Comparison of ENCODE assay signal across 25 cellular contexts in the genomic region with DNA sequence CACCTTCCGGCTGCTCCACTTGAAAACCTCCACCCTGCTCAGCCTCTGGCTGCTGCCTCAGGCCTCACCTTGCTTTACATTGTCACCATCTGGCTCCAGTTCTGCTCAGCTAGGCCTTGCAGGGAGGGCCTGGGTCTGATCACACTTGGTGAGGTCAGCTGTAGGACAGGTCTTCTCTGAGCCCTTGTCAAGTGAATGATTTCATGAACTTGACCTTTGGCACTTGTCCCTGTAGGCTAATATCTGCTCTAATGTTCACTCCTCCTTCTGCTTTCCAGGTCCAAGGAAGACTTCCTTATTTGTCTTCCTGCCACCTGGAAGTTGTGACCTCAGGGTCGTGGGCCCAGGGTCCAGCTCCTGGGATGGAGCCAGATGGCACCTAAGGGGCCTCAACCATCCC.
"Had no signal": no experiment of that assay in that cellular context is flagged by ENCODE, and none has a peak within 500 bp of the region (broad histone marks: within the 10 kb centered on the region; RNA-seq: fewer than 3 reads in every experiment).

No MANE protein-coding gene starts in this region.

- H3K36me3 ChIP-seq: heart left ventricle, pancreas, thyroid gland, uterus had no signal

- H3K27ac Mint-ChIP-seq: activated CD4-positive, alpha-beta memory T cell treated with anti-CD3 and anti-CD28 coated beads, Interleukin-2, amount 10 ng/mL, durations not matched to agents 7 days and 5 days; activated CD8-positive, alpha-beta memory T cell treated with anti-CD3 and anti-CD28 coated beads, Interleukin-2, amount 10 ng/mL, durations not matched to agents 7 days and 5 days; activated naive CD4-positive, alpha-beta T cell treated with anti-CD3 and anti-CD28 coated beads, Interleukin-2, amount 10 ng/mL, durations not matched to agents 7 days and 5 days; activated naive CD8-positive, alpha-beta T cell treated with anti-CD3 and anti-CD28 coated beads, Interleukin-2, amount 50 U/mL, for 24 hours; T-cell had no signal

- H3K9me3 Mint-ChIP-seq: activated CD4-positive, alpha-beta memory T cell treated with anti-CD3 and anti-CD28 coated beads, Interleukin-2, amount 10 ng/mL, durations not matched to agents 7 days and 5 days; activated naive CD4-positive, alpha-beta T cell treated with anti-CD3 and anti-CD28 coated beads, Interleukin-2, amount 10 ng/mL, durations not matched to agents 7 days and 5 days; activated naive CD8-positive, alpha-beta T cell treated with anti-CD3 and anti-CD28 coated beads, Interleukin-2, amount 50 U/mL, for 24 hours; central memory CD8-positive, alpha-beta T cell; naive B cell; stimulated activated naive B cell treated with anti-CD40 and anti-IgM and Interleukin-4, amounts not matched to agents 10 μg/mL and 1 μg/mL and 100 μg/mL, for 72 hours; T-cell had no signal

- H3K4me1 ChIP-seq: colonic mucosa, pancreas, uterus had no signal

- H3K36me3 Mint-ChIP-seq: activated CD8-positive, alpha-beta memory T cell treated with anti-CD3 and anti-CD28 coated beads, Interleukin-2, amount 10 ng/mL, durations not matched to agents 7 days and 5 days; activated naive CD4-positive, alpha-beta T cell treated with anti-CD3 and anti-CD28 coated beads, Interleukin-2, amount 10 ng/mL, durations not matched to agents 7 days and 5 days; naive B cell; stimulated activated naive B cell treated with anti-CD40 and anti-IgM and Interleukin-4, amounts not matched to agents 10 μg/mL and 1 μg/mL and 100 μg/mL, for 72 hours; T-cell had no signal

- H3K9me3 ChIP-seq: colonic mucosa, gastroesophageal sphincter, heart left ventricle, mucosa of descending colon, pancreas, thyroid gland, uterus had no signal

- H3K27ac ChIP-seq: brain microvascular endothelial cell, colonic mucosa, gastroesophageal sphincter, heart left ventricle, pancreas, thyroid gland, uterus had no signal

- H3K27me3 ChIP-seq: brain microvascular endothelial cell, colonic mucosa, gastroesophageal sphincter, heart left ventricle, pancreas, thyroid gland, uterus had no signal

- ATAC-seq: activated CD8-positive, alpha-beta memory T cell treated with anti-CD3 and anti-CD28 coated beads, Interleukin-2, amount 10 ng/mL, durations not matched to agents 7 days and 5 days; activated naive CD8-positive, alpha-beta T cell treated with anti-CD3 and anti-CD28 coated beads, Interleukin-2, amount 50 U/mL, for 24 hours; gastroesophageal sphincter; heart left ventricle; left ventricle myocardium superior; mucosa of descending colon; pancreas; sciatic nerve; stimulated activated naive B cell treated with anti-CD40 and anti-IgM and Interleukin-4, amounts not matched to agents 10 μg/mL and 1 μg/mL and 100 μg/mL, for 72 hours; T-cell had no signal

- DNase-seq: activated CD4-positive, alpha-beta memory T cell treated with anti-CD3 and anti-CD28 coated beads, Interleukin-2, amount 10 ng/mL, durations not matched to agents 7 days and 5 days; activated CD4-positive, alpha-beta T cell treated with anti-CD3 and anti-CD28 coated beads for 48 hours; activated CD4-positive, CD25-positive, alpha-beta regulatory T cell; activated CD8-positive, alpha-beta memory T cell treated with anti-CD3 and anti-CD28 coated beads, Interleukin-2, amount 10 ng/mL, durations not matched to agents 7 days and 5 days; activated naive CD4-positive, alpha-beta T cell treated with anti-CD3 and anti-CD28 coated beads, Interleukin-2, amount 10 ng/mL, durations not matched to agents 7 days and 5 days; activated naive CD8-positive, alpha-beta T cell treated with anti-CD3 and anti-CD28 coated beads, Interleukin-2, amount 50 U/mL, for 24 hours; activated T-cell treated with anti-CD3 and anti-CD28 coated beads, Interleukin-2, amount 50 U/mL, for 1 hour; anterior cingulate cortex; brain microvascular endothelial cell; colonic mucosa; heart left ventricle; left ventricle myocardium superior; mesenchymal stem cell; mucosa of descending colon; naive B cell; pancreas; stimulated activated CD4-positive, alpha-beta T cell treated with anti-CD3 and anti-CD28 coated beads, Interleukin-4, amount 100 ng/mL, for 4 hours; stimulated activated naive B cell treated with anti-CD40 and anti-IgM and Interleukin-4, amounts not matched to agents 10 μg/mL and 1 μg/mL and 100 μg/mL, for 72 hours; T-cell; T1000; thyroid gland; uterus had no signal

- H3K27me3 Mint-ChIP-seq: activated CD4-positive, alpha-beta memory T cell treated with anti-CD3 and anti-CD28 coated beads, Interleukin-2, amount 10 ng/mL, durations not matched to agents 7 days and 5 days; central memory CD8-positive, alpha-beta T cell had no signal

- H3K4me3 ChIP-seq: colonic mucosa, gastroesophageal sphincter, heart left ventricle, mucosa of descending colon, pancreas, thyroid gland, uterus had no signal

- H3K4me1 Mint-ChIP-seq: activated CD4-positive, alpha-beta memory T cell treated with anti-CD3 and anti-CD28 coated beads, Interleukin-2, amount 10 ng/mL, durations not matched to agents 7 days and 5 days; activated CD8-positive, alpha-beta memory T cell treated with anti-CD3 and anti-CD28 coated beads, Interleukin-2, amount 10 ng/mL, durations not matched to agents 7 days and 5 days; activated naive CD4-positive, alpha-beta T cell treated with anti-CD3 and anti-CD28 coated beads, Interleukin-2, amount 10 ng/mL, durations not matched to agents 7 days and 5 days; activated naive CD8-positive, alpha-beta T cell treated with anti-CD3 and anti-CD28 coated beads, Interleukin-2, amount 50 U/mL, for 24 hours; T-cell had no signal

- H3K4me3 Mint-ChIP-seq: activated CD4-positive, alpha-beta memory T cell treated with anti-CD3 and anti-CD28 coated beads, Interleukin-2, amount 10 ng/mL, durations not matched to agents 7 days and 5 days; activated CD8-positive, alpha-beta memory T cell treated with anti-CD3 and anti-CD28 coated beads, Interleukin-2, amount 10 ng/mL, durations not matched to agents 7 days and 5 days; activated naive CD4-positive, alpha-beta T cell treated with anti-CD3 and anti-CD28 coated beads, Interleukin-2, amount 10 ng/mL, durations not matched to agents 7 days and 5 days; activated naive CD8-positive, alpha-beta T cell treated with anti-CD3 and anti-CD28 coated beads, Interleukin-2, amount 50 U/mL, for 24 hours; central memory CD8-positive, alpha-beta T cell; stimulated activated naive B cell treated with anti-CD40 and anti-IgM and Interleukin-4, amounts not matched to agents 10 μg/mL and 1 μg/mL and 100 μg/mL, for 72 hours; T-cell had no signal
